ENCODE assay signal across 1 cellular context in the genomic region with DNA sequence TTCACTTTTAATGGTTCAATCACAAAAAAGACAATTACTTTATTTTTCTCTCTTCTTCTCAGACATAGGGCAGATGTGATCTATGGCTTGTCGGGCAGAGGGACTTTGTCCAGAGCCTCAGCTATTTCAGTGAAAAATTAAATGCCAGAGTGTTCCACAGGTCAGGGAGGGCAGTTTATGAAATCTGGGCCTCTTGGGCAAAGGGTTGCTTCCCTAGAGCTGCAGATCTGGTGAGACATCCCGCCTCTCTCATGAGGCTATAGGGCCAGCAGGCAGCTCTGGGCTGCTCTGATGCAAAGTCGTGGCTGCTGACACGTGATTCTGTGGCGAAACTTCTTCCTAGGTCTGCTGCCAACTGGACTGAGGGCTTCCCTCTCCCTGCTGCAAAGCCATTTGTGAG.
TF ChIP-seq lines count a peak whose summit lies in the region.

No MANE protein-coding gene starts in this region.

TF ChIP-seq in A549, 52 proteins besides CTCF, POLR2A, EP300 and RAD21 (continued from another document):
- TF ChIP-seq HES2 (IDR thresholded peaks at IDR 0.05) (0 out of 2 replicates have a peak, but pooled peaks have one; percentile 30), MYC (IDR thresholded peaks at IDR 0.05; ENCODE audit: borderline replicate concordance, low read length) (no peak), CBX8 (IDR thresholded peaks at IDR 0.05) (no peak), REST (IDR thresholded peaks at IDR 0.05) (no peak), FOSB (CRISPR knock-in tag; IDR thresholded peaks at IDR 0.05) (no peak), FOSL2 (IDR thresholded peaks at IDR 0.05) (no peak), FOSL2 (CRISPR knock-in tag; IDR thresholded peaks at IDR 0.05) (no peak), RCOR1 (IDR thresholded peaks at IDR 0.05; ENCODE audit: low read depth, low read length) (no peak), NFE2L2 (conservative IDR thresholded peaks at IDR 0.05; ENCODE audit: low read length) (no peak), POLR2AphosphoS2 (conservative IDR thresholded peaks at IDR 0.05; ENCODE audit: low read length) (no peak), KDM5A (IDR thresholded peaks at IDR 0.05) (no peak), TFCP2L1 (CRISPR knock-in tag; IDR thresholded peaks at IDR 0.05) (no peak), USF2 (IDR thresholded peaks at IDR 0.05) (peak; percentile 36; the same call in 1 of the 2 replicates), KDM1A (IDR thresholded peaks at IDR 0.05; ENCODE audit: low read depth) (no peak), HOXB5 (CRISPR knock-in tag; IDR thresholded peaks at IDR 0.05) (no peak), TP53 (CRISPR knock-in tag; IDR thresholded peaks at IDR 0.05) (no peak), HDAC2 (IDR thresholded peaks at IDR 0.05) (no peak), CHD2 (IDR thresholded peaks at IDR 0.05; ENCODE audit: low read length, partially characterized antibody) (no peak), RARB (CRISPR knock-in tag; IDR thresholded peaks at IDR 0.05) (no peak), CBX2 (IDR thresholded peaks at IDR 0.05; ENCODE audit: borderline replicate concordance, low read depth) (no peak), FOXS1 (CRISPR knock-in tag; IDR thresholded peaks at IDR 0.05) (no peak), BHLHE40 (IDR thresholded peaks at IDR 0.05; ENCODE audit: low read depth, low read length) (0 out of 2 replicates have a peak, but pooled peaks have one; percentile 43), ZNF302 (CRISPR knock-in tag; IDR thresholded peaks at IDR 0.05) (no peak)
TF ChIP-seq in A549: peak in this region for 5.
